ENCODE assay signal across 1 cellular context in the genomic region with DNA sequence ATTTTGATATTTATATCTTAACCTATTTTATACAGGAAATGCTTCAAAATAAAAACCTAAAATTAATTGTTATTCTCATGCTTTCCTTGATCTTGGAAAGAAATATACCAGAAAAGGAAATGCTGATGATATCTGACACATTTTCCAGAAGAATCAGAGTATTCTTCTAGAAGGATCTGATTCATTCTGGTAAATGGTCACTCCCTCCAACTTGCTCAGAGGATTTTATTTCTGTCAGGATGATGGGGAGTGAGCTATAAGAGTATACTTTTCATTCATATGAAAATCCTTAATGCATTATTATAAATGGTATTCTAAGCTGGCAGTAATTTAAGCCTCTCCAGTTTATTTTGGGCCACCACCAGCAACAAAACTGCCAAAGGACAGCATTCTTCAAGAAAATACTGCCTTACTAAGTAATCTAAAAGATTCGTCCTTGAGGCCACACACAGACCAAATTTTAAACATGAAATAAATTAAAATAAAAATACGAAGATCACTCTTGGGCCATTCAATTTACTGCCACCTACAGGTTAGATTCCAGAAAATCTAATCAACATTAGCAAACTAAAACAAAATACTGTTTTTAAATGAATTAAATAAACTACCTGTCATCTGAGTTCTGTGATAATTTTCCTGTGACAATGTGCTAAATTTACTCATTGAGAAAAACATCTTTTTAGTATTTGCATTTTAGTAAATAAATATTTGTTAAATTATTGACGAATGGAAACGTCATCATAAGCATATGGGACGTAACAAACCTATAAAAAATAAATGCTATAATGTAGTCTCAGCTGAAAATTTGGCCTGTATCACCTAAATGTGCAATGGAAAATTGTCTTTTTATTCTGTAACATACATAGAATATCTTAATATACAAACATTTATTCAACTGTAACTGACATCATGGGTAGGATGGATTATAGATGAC.
TF ChIP-seq lines count a peak whose summit lies in the region.

No MANE protein-coding gene starts in this region.

TF ChIP-seq in HepG2, 621 proteins besides CTCF, POLR2A, EP300 and RAD21 (continued from another document):
- TF ChIP-seq ZNF639 (CRISPR knock-in tag; conservative IDR thresholded peaks at IDR 0.05), result no peak
- no peak for TF ChIP-seq AHR (CRISPR knock-in tag; IDR thresholded peaks at IDR 0.05)
- TF ChIP-seq ZNF256 (CRISPR knock-in tag; conservative IDR thresholded peaks at IDR 0.05), result no peak
